ENCODE assay signal across 8 cellular contexts in the genomic region with DNA sequence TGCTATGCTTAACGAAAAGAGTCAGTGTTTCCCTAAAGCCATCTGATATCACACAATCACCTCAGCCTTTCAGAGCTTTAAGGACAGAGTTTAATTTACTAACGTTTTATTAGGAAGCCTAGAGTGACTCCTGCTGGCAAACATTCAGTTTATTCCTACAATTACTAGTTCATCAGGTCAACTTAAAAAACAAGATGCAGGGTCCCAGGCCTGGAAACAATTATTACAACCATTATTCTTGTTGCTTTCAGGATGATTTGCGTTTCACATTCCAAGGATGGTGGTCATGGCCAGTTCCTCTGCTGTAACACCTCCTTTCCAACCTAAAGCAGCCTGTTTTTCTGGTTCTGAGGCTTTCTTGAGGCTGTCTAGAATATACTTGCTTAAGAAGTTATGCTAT. TPM values are rescaled to one million over a fixed set of nuclear protein-coding genes. Genes with fewer than 3 reads are reported as not detected.
A peak's percentile ranks its signal among the peaks of the same experiment; 100 is the strongest.
DNase-seq lines count a peak whose midpoint lies in the region; ATAC-seq, FAIRE-seq and TF ChIP-seq lines count a peak whose summit lies in the region.

No MANE protein-coding gene starts in this region.

- H3K4me3 Mint-ChIP-seq in neural crest cell, result peak overlapping the region; percentile 81

- H3K27ac ChIP-seq in OCI-LY3 (ENCODE audit: low read length), result no peak overlapping the region

- no peak overlapping the region for H2AFZ ChIP-seq in OCI-LY3 (ENCODE audit: low read depth, low read length)

- H3K9me3 ChIP-seq in OCI-LY3 (ENCODE audit: insufficient read depth, low read length), result no peaks in the 10 kb centered on the region

- H3K4me3 ChIP-seq in OCI-LY3 (ENCODE audit: low read length), result no peak overlapping the region

- H3K36me3 Mint-ChIP-seq in neural crest cell (ENCODE audit: low read depth), result no peaks in the 10 kb centered on the region

- no peaks in the 10 kb centered on the region for H4K20me1 ChIP-seq in OCI-LY3 (ENCODE audit: insufficient read depth, low read length)

- peak; percentile 78 for FAIRE-seq in endometrium (lab: Jason Lieb, UNC)
- FAIRE-seq in GM12892 (lab: Jason Lieb, UNC), result no peak
- no peak for FAIRE-seq in HTR-8/SVneo (lab: Jason Lieb, UNC)

- TF ChIP-seq CTCF in GM10248 (IDR thresholded peaks at IDR 0.05; ENCODE audit: control extremely low read depth, extremely low read depth, low read depth, missing control alignments), result peak; percentile 29
- TF ChIP-seq CTCF in OCI-LY3 (IDR thresholded peaks at IDR 0.05; ENCODE audit: low read depth, low read length), result peak; percentile 37
- TF ChIP-seq CTCF in neural crest cell (conservative IDR thresholded peaks at IDR 0.05), result peak; percentile 68

- peaks cover 3% of the 10 kb centered on the region for H3K27me3 Mint-ChIP-seq in neural crest cell (ENCODE audit: low read depth)

- H3K27ac Mint-ChIP-seq in neural crest cell (ENCODE audit: unreplicated experiment), result no peak overlapping the region

- H3K4me2 ChIP-seq in OCI-LY3 (ENCODE audit: low read length), result no peak overlapping the region

- H3K79me2 ChIP-seq in OCI-LY3 (ENCODE audit: low read length), result peaks cover 24% of the 10 kb centered on the region

- POLR2A ChIA-PET in GM10248 (lab: Yijun Ruan, JAX), result no interaction called here

- no peaks in the 10 kb centered on the region for H3K9me3 Mint-ChIP-seq in neural crest cell

- H3K4me1 Mint-ChIP-seq in neural crest cell, result peaks cover 43% of the 10 kb centered on the region

- H3K9ac ChIP-seq in OCI-LY3 (ENCODE audit: low read length), result no peak overlapping the region

- DNase-seq in A172 (ENCODE audit: low spot score), result peak; percentile 31
- no peak for DNase-seq in GM10248 (ENCODE audit: extremely low spot score)
- no peak for DNase-seq in neural crest cell (ENCODE audit: low read depth, low spot score)
- no peak for DNase-seq in GM12892 (ENCODE audit: insufficient read length)
- DNase-seq in HTR-8/SVneo (ENCODE audit: insufficient read length, low spot score), result no peak

- CTCF ChIA-PET in GM10248 (lab: Yijun Ruan, JAX), result interaction anchor here (0.7 to 6.0 kb wide), 19 partner anchors 9 to 213 kb away, joined by 3 to 69 read pairs (median 4); a partner anchor contains a TSS

- no peak for TF ChIP-seq POLR2A in GM12892 (IDR thresholded peaks at IDR 0.05; ENCODE audit: low read depth, low read length)

- no peak for ATAC-seq in HG03457 (IDR thresholded peaks at IDR 0.05; ENCODE audit: unreplicated experiment)

- H3K4me1 ChIP-seq in OCI-LY3 (ENCODE audit: low read length), result peaks cover 27% of the 10 kb centered on the region

- no peaks in the 10 kb centered on the region for H3K27me3 ChIP-seq in OCI-LY3 (ENCODE audit: low read depth, low read length)

- peaks cover 4% of the 10 kb centered on the region for H3K36me3 ChIP-seq in OCI-LY3 (replicated peaks; ENCODE audit: low read depth, low read length)

RNA-seq across cellular contexts. Expression of a gene that starts 1.5 kb away (rescaled TPM):
- total RNA-seq in A172 (2014; rRNA removed; shearing (Covaris generic)), result 8.5 and 8.7 TPM in 2 replicates
- total RNA-seq in neural crest cell, result 41.3 TPM in 2 replicates
- 6.0 TPM for polyA plus RNA-seq in GM12892 (2012; ENCODE audit: missing spikeins)

RNA-seq across cellular contexts. Expression of a gene that starts 46.0 kb away (rescaled TPM):
- total RNA-seq in A172 (2014; rRNA removed; shearing (Covaris generic)), result 33.1 and 39.8 TPM in 2 replicates
- total RNA-seq in neural crest cell, result 18.2 and 21.9 TPM in 2 replicates
- polyA plus RNA-seq in GM12892 (2012; ENCODE audit: missing spikeins), result 25.0 TPM

RNA-seq across cellular contexts. Expression of a gene that starts 55.9 kb away (rescaled TPM):
- 13.7 and 15.7 TPM in 2 replicates for total RNA-seq in A172 (2014; rRNA removed; shearing (Covaris generic))
- total RNA-seq in neural crest cell, result 16.0 and 17.0 TPM in 2 replicates
- polyA plus RNA-seq in GM12892 (2012; ENCODE audit: missing spikeins), result 12.8 TPM
